In genomic region chr19:46872967-46873366, GRCh38 we compare ENCODE assay signal across 1 cellular context.
TF ChIP-seq lines count a peak whose summit lies in the region.

No MANE protein-coding gene starts in this region.

TF ChIP-seq in HepG2, 621 proteins besides CTCF, POLR2A, EP300 and RAD21:
- no peak for TF ChIP-seq TBP (CRISPR knock-in tag; IDR thresholded peaks at IDR 0.05)
- no peak for TF ChIP-seq ZNF841 (CRISPR knock-in tag; IDR thresholded peaks at IDR 0.05; ENCODE audit: borderline replicate concordance)
- no peak for TF ChIP-seq FOXO1 (CRISPR knock-in tag; IDR thresholded peaks at IDR 0.05)
- peak; percentile 99 for TF ChIP-seq ZBTB26 (CRISPR knock-in tag; IDR thresholded peaks at IDR 0.05; ENCODE audit: borderline replicate concordance)
- no peak for TF ChIP-seq MTF2 (CRISPR knock-in tag; IDR thresholded peaks at IDR 0.05; ENCODE audit: borderline replicate concordance)
- TF ChIP-seq HHEX (CRISPR knock-in tag; IDR thresholded peaks at IDR 0.05): no peak
